27 cellular contexts compared by ENCODE assay signal in genomic region chr2:164823126-164823525, GRCh38. TPM values are rescaled to one million over a fixed set of nuclear protein-coding genes. Genes with fewer than 3 reads are reported as not detected.
DNase-seq lines count a peak whose midpoint lies in the region; ATAC-seq, FAIRE-seq and TF ChIP-seq lines count a peak whose summit lies in the region.
"Had no signal": no experiment of that assay in that cellular context is flagged by ENCODE, and none has a peak within 500 bp of the region (broad histone marks: within the 10 kb centered on the region; RNA-seq: fewer than 3 reads in every experiment).

No MANE protein-coding gene starts in this region.

- H3K9ac ChIP-seq in HepG2 (ENCODE audit: insufficient read depth, low read depth, low read length), result no peak overlapping the region
- H3K9ac ChIP-seq in subcutaneous abdominal adipose tissue (ENCODE audit: low read length in 5 of 5), result no peak overlapping the region
- H3K9ac ChIP-seq: BLaER1 treated with 17β-estradiol and CSF1 and Interleukin-3, amounts not matched to agents 10 nM and 100 nM had no signal

- POLR2A ChIA-PET in HepG2 (lab: Yijun Ruan, JAX), result no interaction called here

- H3K4me2 ChIP-seq in HepG2 (ENCODE audit: low read depth, low read length), result 0 out of 2 replicates have a peak overlapping the region, but pooled peaks have one; percentile 10
- H3K4me2 ChIP-seq: A549; BLaER1 treated with 17β-estradiol and CSF1 and Interleukin-3, amounts not matched to agents 10 nM and 100 nM had no signal

- no peaks in the 10 kb centered on the region for H3K9me3 ChIP-seq in HepG2 (ENCODE audit: low read length)
- H3K9me3 ChIP-seq in right lobe of liver, result no peaks in the 10 kb centered on the region
- H3K9me3 ChIP-seq in body of pancreas, result no peaks in the 10 kb centered on the region
- H3K9me3 ChIP-seq in subcutaneous abdominal adipose tissue (ENCODE audit: control insufficient read depth in 5 of 5, low read length in 5 of 5), result no peaks in the 10 kb centered on the region
- no peaks in the 10 kb centered on the region for H3K9me3 ChIP-seq in thyroid gland
- H3K9me3 ChIP-seq: A549; BLaER1 treated with 17β-estradiol and CSF1 and Interleukin-3, amounts not matched to agents 10 nM and 100 nM had no signal

- CTCF ChIA-PET in HepG2 (lab: Yijun Ruan, JAX; ENCODE audit: low intra/inter-chr PET ratio, low total read pairs), result no interaction called here

- TF ChIP-seq EP300 in HepG2 (IDR thresholded peaks at IDR 0.05; ENCODE audit: low read depth in 2 of 2, low read length in 2 of 2) (no peak), HepG2 (CRISPR knock-in tag; IDR thresholded peaks at IDR 0.05; ENCODE audit: borderline replicate concordance) (no peak)

- in situ Hi-C loops in HepG2 (cut with HindIII; ENCODE audit: extremely low pct_ligation_motif_present, low pct_unique_long_range_greater_than_20kb), result no loop called here

- no peak for TF ChIP-seq RAD21 in HepG2 (CRISPR knock-in tag; IDR thresholded peaks at IDR 0.05)

- H2AFZ ChIP-seq in HepG2 (ENCODE audit: low read length), result no peak overlapping the region

- H3K36me3 ChIP-seq in HepG2 (replicated peaks in 1 of 2; ENCODE audit: control insufficient read depth in 1 of 2, insufficient read depth in 2 of 2, low read length in 2 of 2) (no peaks in the 10 kb centered on the region), right lobe of liver (no peaks in the 10 kb centered on the region), body of pancreas (replicated peaks in 1 of 2; ENCODE audit: insufficient read depth in 1 of 2, low read depth in 2 of 2) (no peaks in the 10 kb centered on the region), subcutaneous abdominal adipose tissue (ENCODE audit: control insufficient read depth in 5 of 5, insufficient read depth in 5 of 5, low read length in 5 of 5) (peaks cover 0 to under 1% (median 0%) of the 10 kb centered on the region in 5 donors), thyroid gland (no peaks in the 10 kb centered on the region)
- H3K36me3 ChIP-seq: BLaER1 treated with 17β-estradiol and CSF1 and Interleukin-3, amounts not matched to agents 10 nM and 100 nM had no signal

- no peak for ATAC-seq in HepG2
- no peak for ATAC-seq in right lobe of liver
- ATAC-seq in body of pancreas, result no peak
- ATAC-seq in GM21576 (IDR thresholded peaks at IDR 0.05; ENCODE audit: unreplicated experiment), result no peak
- ATAC-seq: A549, GM12878 had no signal

- TF ChIP-seq POLR2A in HepG2 (IDR thresholded peaks at IDR 0.05; ENCODE audit: insufficient read depth in 1 of 2, low read depth in 2 of 2, low read length in 2 of 2) (no peak), right lobe of liver (IDR thresholded peaks at IDR 0.05) (no peak), body of pancreas (IDR thresholded peaks at IDR 0.05) (no peak), thyroid gland (IDR thresholded peaks at IDR 0.05) (no peak)

- peaks cover 85% of the 10 kb centered on the region for H3K79me2 ChIP-seq in HepG2 (ENCODE audit: insufficient read depth, low read length)

- intact Hi-C loops in HepG2 (cut with micrococcal nuclease; ENCODE audit: unreplicated experiment), result no loop called here
- intact Hi-C loops in right lobe of liver (cut with DNase I), result no loop called here
- intact Hi-C loops in body of pancreas (cut with DNase I), result no loop called here
- intact Hi-C loops in thyroid gland (cut with DNase I), result no loop called here

- H3K27ac ChIP-seq in HepG2 (ENCODE audit: extremely low read length, insufficient read depth, low read length) (peak overlapping the region; percentile 42), right lobe of liver (no peak overlapping the region), body of pancreas (peak overlapping the region in 3 of 4 donors; percentile 13 to 32 (median 31)), subcutaneous abdominal adipose tissue (ENCODE audit: low read depth, low read length) (peak overlapping the region; percentile 8), thyroid gland (no peak overlapping the region)
- H3K27ac ChIP-seq: A549; BLaER1 treated with 17β-estradiol and CSF1 and Interleukin-3, amounts not matched to agents 10 nM and 100 nM; C4-2B had no signal

- TF ChIP-seq CTCF in HepG2 (CRISPR knock-in tag; IDR thresholded peaks at IDR 0.05) (no peak), right lobe of liver (IDR thresholded peaks at IDR 0.05) (no peak), body of pancreas (IDR thresholded peaks at IDR 0.05) (no peak), thyroid gland (IDR thresholded peaks at IDR 0.05) (no peak)

- DNase-seq in HepG2 (ENCODE audit: low spot score) (no peak), right lobe of liver (no peak), body of pancreas (no peak), CD1c-positive myeloid dendritic cell (ENCODE audit: extremely low spot score) (no peak), thyroid gland (no peak)
- DNase-seq: 8988T; AML-193; CD4-positive, alpha-beta memory T cell; CD4-positive, CD25-positive, alpha-beta regulatory T cell; CD8-positive, alpha-beta memory T cell; COR-L47; DMS 273 treated with DMSO at 0.1 percent for 48 hours; DMS153; DMS53; DMS79; DND-41; EL; GDM1 had no signal

- H3K4me3 ChIP-seq in HepG2 (replicated peaks in 1 of 3; ENCODE audit: insufficient read depth in 1 of 3, low read depth in 2 of 3, low read length in 3 of 3) (no peak overlapping the region), right lobe of liver (no peak overlapping the region), body of pancreas (no peak overlapping the region), subcutaneous abdominal adipose tissue (ENCODE audit: low read depth in 1 of 5, low read length in 5 of 5) (no peak overlapping the region), thyroid gland (replicated peaks in 1 of 3) (no peak overlapping the region)
- H3K4me3 ChIP-seq: A549; BLaER1 treated with 17β-estradiol and CSF1 and Interleukin-3, amounts not matched to agents 10 nM and 100 nM; GM12878 had no signal

- H3K27me3 ChIP-seq in HepG2 (ENCODE audit: control insufficient read depth in 1 of 2, insufficient read depth in 2 of 2, low read length in 2 of 2) (no peaks in the 10 kb centered on the region), right lobe of liver (no peaks in the 10 kb centered on the region), body of pancreas (no peaks in the 10 kb centered on the region), subcutaneous abdominal adipose tissue (ENCODE audit: control insufficient read depth in 5 of 5, insufficient read depth in 4 of 5, low read length in 5 of 5) (no peaks in the 10 kb centered on the region), thyroid gland (no peaks in the 10 kb centered on the region)
- H3K27me3 ChIP-seq: BLaER1 treated with 17β-estradiol and CSF1 and Interleukin-3, amounts not matched to agents 10 nM and 100 nM had no signal

- no peaks in the 10 kb centered on the region for H4K20me1 ChIP-seq in HepG2 (ENCODE audit: insufficient read depth, low read length)
- H4K20me1 ChIP-seq: BLaER1 treated with 17β-estradiol and CSF1 and Interleukin-3, amounts not matched to agents 10 nM and 100 nM had no signal

- H3K4me1 ChIP-seq in HepG2 (ENCODE audit: insufficient read depth, low read length) (peaks cover 70% of the 10 kb centered on the region), right lobe of liver (peaks cover 0 to 52% (median 20%) of the 10 kb centered on the region in 4 donors), body of pancreas (peaks cover 62% of the 10 kb centered on the region), subcutaneous abdominal adipose tissue (ENCODE audit: control insufficient read depth in 5 of 5, insufficient read depth in 5 of 5, low read length in 5 of 5) (peaks cover 0 to 30% (median 18%) of the 10 kb centered on the region in 5 donors), thyroid gland (peaks cover 0 to 6% of the 10 kb centered on the region in 2 donors)
- H3K4me1 ChIP-seq: BLaER1 treated with 17β-estradiol and CSF1 and Interleukin-3, amounts not matched to agents 10 nM and 100 nM had no signal

- FAIRE-seq in HepG2 (lab: Jason Lieb, UNC), result no peak
- FAIRE-seq: A549, GM12878, GM12892, GM18507 had no signal

- WGBS in HepG2 (ENCODE audit: low lambda C conversion rate), result 82% methylated on average over 5 of the region's 5 CpGs
- 74% methylated on average over 5 of the region's 5 CpGs for WGBS in right lobe of liver (ENCODE audit: insufficient coverage, low coverage, low lambda C conversion rate, missing lambda C conversion rate)
- WGBS in body of pancreas, 2 donors, result 55 to 56% methylated on average over 5 of the region's 5 CpGs
- 93 to 95% methylated on average over 5 of the region's 5 CpGs for WGBS in thyroid gland, 2 donors

- no TSS peak for BruUV-seq in HepG2 (replicated peaks; lab: Mats Ljungman, UMichigan)

TF ChIP-seq in HepG2, 621 proteins besides CTCF, POLR2A, EP300 and RAD21 (continues in another document):
- no peak for TF ChIP-seq HCFC1 (IDR thresholded peaks at IDR 0.05; ENCODE audit: low read depth, low read length)
- no peak for TF ChIP-seq ZMYM3 (CRISPR knock-in tag; IDR thresholded peaks at IDR 0.05)
- peak; percentile 29; the same call in 1 of the 2 replicates for TF ChIP-seq FOXJ3 (CRISPR knock-in tag; IDR thresholded peaks at IDR 0.05; ENCODE audit: borderline replicate concordance)
- TF ChIP-seq GATAD2A (CRISPR knock-in tag; IDR thresholded peaks at IDR 0.05), result peak; percentile 54

RNA-seq across cellular contexts. Expression of gene COBLL1, which starts 18.5 kb away (rescaled TPM):
- total RNA-seq in HepG2 (2016; rRNA removed; fragmentation: Illumina TruSeq; extraction: Trizol) (85.4 and 86.8 TPM in 2 replicates), right lobe of liver (100 to 1,000 TPM in 1 of 6 experiments, 10 to 100 TPM in 5; 38.1 to 133 (median 67.6) TPM), body of pancreas (100 to 1,000 TPM; 104 to 140 TPM), thyroid gland (10 to 100 TPM; 41.8 to 90.8 (median 76.9) TPM)
- 35.1 and 42.3 TPM in 2 replicates for total RNA-seq in HepG2 (2016; cell fraction: cytosol; rRNA removed; fragmentation: Illumina TruSeq; extraction: Trizol; ENCODE audit: low read depth)
- total RNA-seq in HepG2 (2016; cell fraction: insoluble cytoplasmic fraction; rRNA removed; fragmentation: Illumina TruSeq; extraction: Trizol), result 73.7 and 77.7 TPM in 2 replicates
- total RNA-seq in HepG2 (2016; cell fraction: membrane; rRNA removed; fragmentation: Illumina TruSeq; extraction: Trizol), result 71.4 and 76.7 TPM in 2 replicates
- total RNA-seq in HepG2 (2016; cell fraction: nucleus; rRNA removed; fragmentation: Illumina TruSeq; extraction: Trizol), result 248 and 259 TPM in 2 replicates
- polyA plus RNA-seq in HepG2 (2011; rRNA removed), result 24.8 and 32.6 TPM in 2 replicates
- 19.5 and 26.5 TPM in 2 replicates for polyA plus RNA-seq in HepG2 (2011; cell fraction: cytosol; rRNA removed)
- polyA plus RNA-seq in HepG2 (2011; cell fraction: nucleus; rRNA removed), result 33.4 and 41.2 TPM in 2 replicates
- 31.4 and 38.1 TPM in 2 replicates for polyA plus RNA-seq in HepG2 (2012)
- polyA plus RNA-seq in HepG2 (2016; cell fraction: cytosol; fragmentation: Illumina TruSeq; extraction: Trizol; ENCODE audit: low read depth), result 6.4 and 6.8 TPM in 2 replicates
- polyA plus RNA-seq in HepG2 (2016; cell fraction: insoluble cytoplasmic fraction; fragmentation: Illumina TruSeq; extraction: Trizol; ENCODE audit: low read depth), result 88.1 and 93.4 TPM in 2 replicates
- polyA plus RNA-seq in HepG2 (2016; cell fraction: membrane; fragmentation: Illumina TruSeq; extraction: Trizol; ENCODE audit: low read depth), result 23.7 and 27.6 TPM in 2 replicates
- 92.3 and 103 TPM in 2 replicates for polyA plus RNA-seq in HepG2 (2016; cell fraction: nucleus; fragmentation: Illumina TruSeq; extraction: Trizol; ENCODE audit: insufficient read depth, low read depth)
- polyA minus RNA-seq in HepG2 (2011; rRNA and poly(A)+ RNA removed; ENCODE audit: low replicate concordance), result 16.0 and 59.5 TPM in 2 replicates
- 45.9 and 59.2 TPM in 2 replicates for polyA minus RNA-seq in HepG2 (2011; cell fraction: cytosol; rRNA and poly(A)+ RNA removed)
- 337 and 403 TPM in 2 replicates for polyA minus RNA-seq in HepG2 (2011; cell fraction: nucleus; rRNA and poly(A)+ RNA removed)
- total RNA-seq: CD4-positive, alpha-beta memory T cell; CD8-positive, alpha-beta memory T cell; G401 had no signal
- polyA plus RNA-seq: CD8-positive, alpha-beta memory T cell; GM12878 had no signal

Comparison
In these comparisons a context has a peak if more than half of its experiments do, and no peak if none do; other contexts are left out.
1. H3K27ac ChIP-seq: peak in HepG2 (single experiment), body of pancreas (3 of 4) and subcutaneous abdominal adipose tissue (single experiment); none in right lobe of liver (0 of 3) and thyroid gland (0 of 3).